In genomic region chr18:45865466-45865865, GRCh38 we compare ENCODE assay signal across 31 cellular contexts. TPM values are rescaled to one million over a fixed set of nuclear protein-coding genes. Genes with fewer than 3 reads are reported as not detected.
"Had no signal": no experiment of that assay in that cellular context is flagged by ENCODE, and none has a peak within 500 bp of the region (broad histone marks: within the 10 kb centered on the region; RNA-seq: fewer than 3 reads in every experiment).

No MANE protein-coding gene starts in this region.

- H3K4me1 Mint-ChIP-seq: neural crest cell; stimulated activated effector memory CD8-positive, alpha-beta T cell treated with anti-CD3 and anti-CD28 coated beads, Interleukin-12 subunit alpha, Interleukin-12 subunit beta, amount 100 ng/mL, for 72 hours; stimulated activated naive B cell treated with anti-CD40 and anti-IgM and Interleukin-4, amounts not matched to agents 10 μg/mL and 1 μg/mL and 100 μg/mL, for 72 hours had no signal

- H3K27me3 Mint-ChIP-seq: natural killer cell treated with Interleukin-12 subunit alpha and Interleukin-12 subunit beta and Interleukin-15 and Interleukin-18, amount 100 ng/mL, for 72 hours; progenitor cell of endocrine pancreas; stimulated activated naive B cell treated with anti-CD40 and anti-IgM and Interleukin-4, amounts not matched to agents 10 μg/mL and 1 μg/mL and 100 μg/mL, for 72 hours; stimulated activated naive CD8-positive, alpha-beta T cell treated with anti-CD3 and anti-CD28 coated beads, Interleukin-15, Interleukin-2, amounts not matched to agents 100 ng/mL and 50 ng/mL, for 24 hours had no signal

- DNase-seq: nephron progenitor cell; occipital lobe; ovary; posterior cingulate gyrus; psoas muscle; right cardiac atrium; right lobe of liver; sigmoid colon; small intestine; stimulated activated CD4-positive, alpha-beta T cell treated with anti-CD3 and anti-CD28 coated beads, Interleukin-15, amount 100 ng/mL, for 24 hours; stimulated activated CD4-positive, alpha-beta T cell treated with anti-CD3 and anti-CD28 coated beads, Interleukin-2, amount 100 ng/mL, for 24 hours; stimulated activated CD4-positive, alpha-beta T cell treated with anti-CD3 and anti-CD28 coated beads, Interleukin-2, amount 100 ng/mL, for 48 hours; stimulated activated CD4-positive, alpha-beta T cell treated with anti-CD3 and anti-CD28 coated beads, Interleukin-4, amount 100 ng/mL, for 24 hours; stimulated activated naive B cell treated with anti-CD40 and anti-IgM and Interleukin-4, amounts not matched to agents 10 μg/mL and 1 μg/mL and 100 μg/mL, for 72 hours; stimulated activated naive CD4-positive, alpha-beta T cell treated with Interleukin-2 at 50 U/mL for 16 hours; stomach; thyroid gland; trophoblast cell; upper lobe of left lung had no signal

- H3K9me3 Mint-ChIP-seq: neural crest cell; stimulated activated effector memory CD8-positive, alpha-beta T cell treated with anti-CD3 and anti-CD28 coated beads, Interleukin-12 subunit alpha, Interleukin-12 subunit beta, amount 100 ng/mL, for 72 hours; stimulated activated naive B cell treated with anti-CD40 and anti-IgM and Interleukin-4, amounts not matched to agents 10 μg/mL and 1 μg/mL and 100 μg/mL, for 72 hours; stimulated activated naive CD8-positive, alpha-beta T cell treated with anti-CD3 and anti-CD28 coated beads, Interleukin-15, Interleukin-2, amounts not matched to agents 100 ng/mL and 50 ng/mL, for 24 hours had no signal

- H3K27ac ChIP-seq: neutrophil, ovary, parathyroid adenoma, psoas muscle, sigmoid colon, stomach, thoracic aorta, thyroid gland, tibial nerve, upper lobe of left lung, vagina had no signal

- H3K9me3 ChIP-seq: neutrophil, ovary, psoas muscle, right lobe of liver, sigmoid colon, stomach, thoracic aorta, thyroid gland, tibial nerve, upper lobe of left lung, vagina had no signal

- ATAC-seq: natural killer cell treated with Interleukin-12 subunit alpha and Interleukin-12 subunit beta and Interleukin-15 and Interleukin-18, amount 100 ng/mL, for 72 hours; psoas muscle; right cardiac atrium; stimulated activated effector memory CD8-positive, alpha-beta T cell treated with anti-CD3 and anti-CD28 coated beads, Interleukin-12 subunit alpha, Interleukin-12 subunit beta, amount 100 ng/mL, for 72 hours; stimulated activated naive B cell treated with anti-CD40 and anti-IgM and Interleukin-4, amounts not matched to agents 10 μg/mL and 1 μg/mL and 100 μg/mL, for 72 hours had no signal

- H3K4me3 ChIP-seq: ovary, psoas muscle, right lobe of liver, sigmoid colon, stomach, thoracic aorta, thyroid gland, tibial nerve, upper lobe of left lung, vagina had no signal

- H3K27me3 ChIP-seq: neutrophil, ovary, right lobe of liver, sigmoid colon, stomach, thyroid gland, tibial nerve, upper lobe of left lung, vagina had no signal

- H3K4me1 ChIP-seq: parathyroid adenoma, psoas muscle, sigmoid colon, stomach, thyroid gland, tibial nerve, upper lobe of left lung, vagina had no signal

- H3K4me3 Mint-ChIP-seq: natural killer cell treated with Interleukin-12 subunit alpha and Interleukin-12 subunit beta and Interleukin-15 and Interleukin-18, amount 100 ng/mL, for 72 hours; nephron progenitor cell; neural crest cell; stimulated activated effector memory CD8-positive, alpha-beta T cell treated with anti-CD3 and anti-CD28 coated beads, Interleukin-12 subunit alpha, Interleukin-12 subunit beta, amount 100 ng/mL, for 72 hours; stimulated activated naive B cell treated with anti-CD40 and anti-IgM and Interleukin-4, amounts not matched to agents 10 μg/mL and 1 μg/mL and 100 μg/mL, for 72 hours; stimulated activated naive CD8-positive, alpha-beta T cell treated with anti-CD3 and anti-CD28 coated beads, Interleukin-15, Interleukin-2, amounts not matched to agents 100 ng/mL and 50 ng/mL, for 24 hours had no signal

- H3K36me3 ChIP-seq: ovary had no signal

- H3K27ac Mint-ChIP-seq: nephron progenitor cell; progenitor cell of endocrine pancreas; stimulated activated effector memory CD8-positive, alpha-beta T cell treated with anti-CD3 and anti-CD28 coated beads, Interleukin-12 subunit alpha, Interleukin-12 subunit beta, amount 100 ng/mL, for 72 hours; stimulated activated naive B cell treated with anti-CD40 and anti-IgM and Interleukin-4, amounts not matched to agents 10 μg/mL and 1 μg/mL and 100 μg/mL, for 72 hours; stimulated activated naive CD8-positive, alpha-beta T cell treated with anti-CD3 and anti-CD28 coated beads, Interleukin-15, Interleukin-2, amounts not matched to agents 100 ng/mL and 50 ng/mL, for 24 hours had no signal

RNA-seq across cellular contexts. Expression of gene SIGLEC15, which starts 40.0 kb away (rescaled TPM):
- total RNA-seq: natural killer cell treated with Interleukin-12 subunit alpha and Interleukin-12 subunit beta and Interleukin-15 and Interleukin-18, amount 100 ng/mL, for 72 hours; neural crest cell; occipital lobe; progenitor cell of endocrine pancreas; psoas muscle; skeletal muscle tissue; temporal lobe; vagina had no signal
